ENCODE assay signal across 17 cellular contexts in the genomic region with DNA sequence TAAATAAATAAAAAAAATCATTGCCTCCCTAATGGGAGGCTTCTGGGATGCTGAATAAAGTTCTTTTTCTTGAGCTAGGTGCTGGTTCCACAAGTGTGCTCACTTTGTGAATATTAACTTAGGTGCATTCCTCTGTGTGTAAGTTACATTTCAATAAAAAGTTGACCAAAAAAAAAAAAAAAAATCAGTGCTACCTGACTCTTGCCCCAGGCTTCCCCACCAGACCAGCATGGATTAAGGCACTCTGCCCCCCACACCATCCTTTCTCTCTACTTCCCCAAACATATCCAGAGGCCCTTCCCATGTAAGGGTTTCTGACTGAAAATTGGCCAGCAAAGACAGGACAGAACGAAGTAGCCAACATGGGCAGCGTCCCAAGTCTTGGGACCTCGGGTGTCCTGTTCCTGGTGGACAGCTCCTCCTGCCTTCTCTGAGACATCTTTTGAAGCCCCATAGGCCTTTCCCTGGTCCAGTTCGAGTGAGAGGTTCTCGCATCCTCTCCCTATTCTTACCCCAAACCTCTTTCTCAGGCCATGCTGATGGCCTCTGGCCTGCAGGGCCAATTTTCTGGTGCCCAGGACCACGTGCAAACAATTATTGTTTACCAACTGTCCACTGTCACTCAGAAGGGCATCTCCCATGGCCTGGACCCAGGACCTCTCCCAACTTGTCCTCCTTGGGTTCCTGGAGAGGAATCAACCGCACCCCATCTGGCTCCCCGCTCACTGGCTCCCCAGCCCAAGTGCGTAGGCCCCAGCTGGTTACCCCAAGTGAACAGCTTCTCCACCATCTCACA. TPM values are rescaled to one million over a fixed set of nuclear protein-coding genes. Genes with fewer than 3 reads are reported as not detected.
"Had no signal": no experiment of that assay in that cellular context is flagged by ENCODE, and none has a peak within 500 bp of the region (broad histone marks: within the 10 kb centered on the region; RNA-seq: fewer than 3 reads in every experiment).

No MANE protein-coding gene starts in this region.

- DNase-seq: activated CD4-positive, alpha-beta T cell treated with anti-CD3 and anti-CD28 coated beads, Interleukin-2, amount 50 U/mL, for 1 hour; activated naive CD4-positive, alpha-beta T cell treated with anti-CD3 and anti-CD28 coated beads for 36 hours; activated naive CD8-positive, alpha-beta T cell treated with anti-CD3 and anti-CD28 coated beads, Interleukin-2, amount 50 U/mL, for 24 hours; mammary epithelial cell; stimulated activated CD4-positive, alpha-beta T cell treated with anti-CD3 and anti-CD28 coated beads, Interleukin-2, amount 100 ng/mL, for 48 hours; stimulated activated naive CD4-positive, alpha-beta T cell; SW 1271 had no signal

- H3K27ac Mint-ChIP-seq: activated naive CD4-positive, alpha-beta T cell treated with anti-CD3 and anti-CD28 coated beads for 36 hours; activated naive CD8-positive, alpha-beta T cell treated with anti-CD3 and anti-CD28 coated beads, Interleukin-2, amount 50 U/mL, for 24 hours; activated T-helper 2 cell treated with anti-CD3 and anti-CD28 coated beads, Interferon-gamma antibody, Interleukin-2, Interleukin-4, amounts not matched to agents 10 μg/mL and 5 μg/mL and 100 μg/mL, durations not matched to agents 14 hours and 24 hours and 36 hours; T-helper 2 cell treated with Interferon-gamma antibody and Interleukin-4, amounts not matched to agents 5 μg/mL and 100 μg/mL, for 36 hours had no signal

- H3K9me3 ChIP-seq: tibial nerve had no signal

- H3K9ac ChIP-seq: parathyroid adenoma had no signal

- ATAC-seq: activated CD4-positive, CD25-positive, alpha-beta regulatory T cell treated with anti-CD3 and anti-CD28 coated beads, Interleukin-2, amount 50 U/mL, for 24 hours; activated naive CD8-positive, alpha-beta T cell treated with anti-CD3 and anti-CD28 coated beads, Interleukin-2, amount 50 U/mL, for 24 hours had no signal

- H3K9me3 Mint-ChIP-seq: activated naive CD4-positive, alpha-beta T cell treated with anti-CD3 and anti-CD28 coated beads for 36 hours; activated naive CD8-positive, alpha-beta T cell treated with anti-CD3 and anti-CD28 coated beads, Interleukin-2, amount 50 U/mL, for 24 hours; activated T-helper 2 cell treated with anti-CD3 and anti-CD28 coated beads, Interferon-gamma antibody, Interleukin-2, Interleukin-4, amounts not matched to agents 10 μg/mL and 5 μg/mL and 100 μg/mL, durations not matched to agents 14 hours and 24 hours and 36 hours; T-helper 2 cell treated with Interferon-gamma antibody and Interleukin-4, amounts not matched to agents 5 μg/mL and 100 μg/mL, for 36 hours had no signal

- H3K4me3 ChIP-seq: tibial nerve had no signal

- H3K27me3 ChIP-seq: tibial nerve had no signal

- H3K27me3 Mint-ChIP-seq: activated naive CD8-positive, alpha-beta T cell treated with anti-CD3 and anti-CD28 coated beads, Interleukin-2, amount 50 U/mL, for 24 hours had no signal

- H3K36me3 ChIP-seq: tibial nerve had no signal

- H3K4me3 Mint-ChIP-seq: activated naive CD4-positive, alpha-beta T cell treated with anti-CD3 and anti-CD28 coated beads for 36 hours; activated naive CD8-positive, alpha-beta T cell treated with anti-CD3 and anti-CD28 coated beads, Interleukin-2, amount 50 U/mL, for 24 hours; T-helper 2 cell treated with Interferon-gamma antibody and Interleukin-4, amounts not matched to agents 5 μg/mL and 100 μg/mL, for 36 hours had no signal

RNA-seq across cellular contexts. Expression of a gene that starts 14.9 kb away (rescaled TPM):
- total RNA-seq: mononuclear cell had no signal

RNA-seq across cellular contexts. Expression of a gene that starts 25.6 kb away (rescaled TPM):
- total RNA-seq: activated CD8-positive, alpha-beta memory T cell treated with anti-CD3 and anti-CD28 coated beads for 36 hours; activated naive CD4-positive, alpha-beta T cell treated with anti-CD3 and anti-CD28 coated beads for 36 hours; activated T-helper 2 cell treated with anti-CD3 and anti-CD28 coated beads, Interferon-gamma antibody, Interleukin-2, Interleukin-4, amounts not matched to agents 10 μg/mL and 5 μg/mL and 100 μg/mL, durations not matched to agents 14 hours and 24 hours and 36 hours; astrocyte; esophagus mucosa; mammary epithelial cell; renal cortical epithelial cell had no signal
